Comparison of ENCODE assay signal across 1 cellular context in genomic region chr16:25006504-25007055, GRCh38.
TF ChIP-seq lines count a peak whose summit lies in the region.

No MANE protein-coding gene starts in this region.

TF ChIP-seq in SK-N-SH, 30 proteins besides CTCF, POLR2A, EP300 and RAD21 (continued from another document):
- TF ChIP-seq RFX5 (IDR thresholded peaks at IDR 0.05; ENCODE audit: low read length) (no peak), NFIC (IDR thresholded peaks at IDR 0.05; ENCODE audit: borderline replicate concordance) (peak; percentile 27; the same call in 1 of the 2 replicates), IRF3 (IDR thresholded peaks at IDR 0.05; ENCODE audit: low read depth, low read length) (no peak)
